In the genomic region with DNA sequence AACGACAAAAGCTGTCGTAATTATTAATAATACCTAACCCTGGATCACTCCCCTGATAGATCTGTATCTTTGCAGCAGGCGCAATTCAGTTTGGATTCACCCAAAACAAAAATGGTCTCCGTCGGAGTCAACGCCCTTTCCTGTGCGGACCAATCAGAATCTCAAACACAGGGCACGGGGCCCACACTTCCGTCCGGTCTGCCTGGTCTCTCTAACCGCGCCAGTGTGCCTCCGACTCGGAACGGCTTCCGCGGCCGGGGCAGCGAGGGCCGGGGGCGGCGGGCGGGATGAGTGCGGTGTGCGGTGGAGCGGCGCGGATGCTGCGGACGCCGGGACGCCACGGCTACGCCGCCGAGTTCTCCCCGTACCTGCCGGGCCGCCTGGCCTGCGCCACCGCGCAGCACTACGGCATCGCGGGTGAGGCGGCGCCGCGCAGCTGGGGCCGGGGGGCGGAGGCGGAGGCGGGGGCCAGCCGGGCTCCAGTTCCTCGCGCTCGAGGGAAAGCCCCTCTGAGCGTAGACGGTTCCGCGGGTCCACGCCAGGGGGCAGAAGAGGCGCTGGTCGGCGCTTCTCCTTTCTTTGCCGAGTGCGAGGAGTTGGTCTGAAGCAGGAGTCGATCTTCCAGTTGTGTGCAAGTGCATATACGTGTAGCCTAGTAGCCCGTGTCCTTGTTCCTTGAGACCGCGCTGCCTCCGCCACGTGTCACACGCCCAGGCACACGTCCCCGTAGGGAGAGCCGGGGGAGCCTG, we compare ENCODE assay signal across 1 cellular context.
TF ChIP-seq lines count a peak whose summit lies in the region.

A gene with protein sequence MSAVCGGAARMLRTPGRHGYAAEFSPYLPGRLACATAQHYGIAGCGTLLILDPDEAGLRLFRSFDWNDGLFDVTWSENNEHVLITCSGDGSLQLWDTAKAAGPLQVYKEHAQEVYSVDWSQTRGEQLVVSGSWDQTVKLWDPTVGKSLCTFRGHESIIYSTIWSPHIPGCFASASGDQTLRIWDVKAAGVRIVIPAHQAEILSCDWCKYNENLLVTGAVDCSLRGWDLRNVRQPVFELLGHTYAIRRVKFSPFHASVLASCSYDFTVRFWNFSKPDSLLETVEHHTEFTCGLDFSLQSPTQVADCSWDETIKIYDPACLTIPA (plus strand): TSS at position 214 of the 749 bp plus-strand sequence. CDS start 74 bp downstream, at position 288.

TF ChIP-seq in neural cell, 6 proteins besides CTCF, POLR2A, EP300 and RAD21:
- TF ChIP-seq TAF1 (IDR thresholded peaks at IDR 0.05; ENCODE audit: low read depth) = no peak
- TF ChIP-seq POLR2AphosphoS5 (IDR thresholded peaks at IDR 0.05) = peak; percentile 74
- peak; percentile 70 for TF ChIP-seq SMC3 (conservative IDR thresholded peaks at IDR 0.05; ENCODE audit: poor library complexity)
TF ChIP-seq in neural cell: peak in this region for 2.
